Comparison of ENCODE assay signal across 16 cellular contexts in the genomic region with DNA sequence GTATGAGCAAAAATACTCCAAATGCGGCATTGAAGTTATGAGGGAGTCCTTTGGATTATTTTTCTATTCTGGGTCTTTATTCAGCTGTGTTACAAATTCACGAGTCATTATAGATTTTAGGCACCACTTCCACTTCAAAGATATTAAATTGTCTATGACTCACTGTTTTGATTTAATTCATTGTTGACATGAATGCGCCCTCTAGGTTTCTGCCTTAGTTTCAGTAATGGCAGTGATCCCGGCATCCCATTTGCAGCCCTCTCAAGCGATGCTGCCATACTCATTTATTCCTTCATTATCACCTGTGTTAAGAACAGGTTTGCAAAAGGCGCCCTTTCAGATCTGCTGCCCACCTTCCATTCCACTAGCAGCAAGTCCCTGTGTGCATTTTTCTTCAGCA. TPM values are rescaled to one million over a fixed set of nuclear protein-coding genes. Genes with fewer than 3 reads are reported as not detected.
"Had no signal": no experiment of that assay in that cellular context is flagged by ENCODE, and none has a peak within 500 bp of the region (broad histone marks: within the 10 kb centered on the region; RNA-seq: fewer than 3 reads in every experiment).

No MANE protein-coding gene starts in this region.

- H3K4me3 Mint-ChIP-seq: activated CD8-positive, alpha-beta T cell treated with anti-CD3 and anti-CD28 coated beads, Interleukin-2, amount 10 ng/mL, durations not matched to agents 7 days and 5 days; memory B cell; natural killer cell; stimulated activated naive CD8-positive, alpha-beta T cell treated with anti-CD3 and anti-CD28 coated beads, Interleukin-15, amount 100 ng/mL, for 72 hours; WTC11 had no signal

- H3K4me1 ChIP-seq: esophagus squamous epithelium, heart left ventricle, testis had no signal

- DNase-seq: activated CD4-positive, alpha-beta T cell treated with anti-CD3 and anti-CD28 coated beads for 48 hours; activated CD8-positive, alpha-beta memory T cell treated with anti-CD3 and anti-CD28 coated beads, Interleukin-2, amount 50 U/mL, for 48 hours; activated CD8-positive, alpha-beta T cell treated with anti-CD3 and anti-CD28 coated beads, Interleukin-2, amount 10 ng/mL, durations not matched to agents 7 days and 5 days; aorta; esophagus squamous epithelium; heart left ventricle; natural killer cell; stimulated activated CD4-positive, alpha-beta T cell treated with anti-CD3 and anti-CD28 coated beads, Interleukin-15, amount 100 ng/mL, for 24 hours; stimulated activated CD4-positive, alpha-beta T cell treated with anti-CD3 and anti-CD28 coated beads, Interleukin-4, amount 100 ng/mL, for 4 hours; stimulated activated naive CD8-positive, alpha-beta T cell treated with anti-CD3 and anti-CD28 coated beads, Interleukin-15, amount 100 ng/mL, for 72 hours; testis had no signal

- H3K36me3 ChIP-seq: esophagus squamous epithelium, heart left ventricle had no signal

- H3K4me1 Mint-ChIP-seq: memory B cell; natural killer cell; stimulated activated naive CD8-positive, alpha-beta T cell treated with anti-CD3 and anti-CD28 coated beads, Interleukin-15, amount 100 ng/mL, for 72 hours; WTC11 had no signal

- H3K27ac ChIP-seq: esophagus squamous epithelium, heart left ventricle, testis had no signal

- ATAC-seq: activated CD8-positive, alpha-beta T cell treated with anti-CD3 and anti-CD28 coated beads, Interleukin-2, amount 10 ng/mL, durations not matched to agents 7 days and 5 days; heart left ventricle; left lobe of liver; natural killer cell; stimulated activated naive CD8-positive, alpha-beta T cell treated with anti-CD3 and anti-CD28 coated beads, Interleukin-15, amount 100 ng/mL, for 72 hours; WTC11 had no signal

- H3K9me3 Mint-ChIP-seq: memory B cell; natural killer cell; stimulated activated naive CD8-positive, alpha-beta T cell treated with anti-CD3 and anti-CD28 coated beads, Interleukin-15, amount 100 ng/mL, for 72 hours; WTC11 had no signal

- H3K9me3 ChIP-seq: esophagus squamous epithelium, heart left ventricle, testis had no signal

- H3K4me3 ChIP-seq: esophagus squamous epithelium, heart left ventricle, testis had no signal

- H3K36me3 Mint-ChIP-seq: memory B cell, natural killer cell, WTC11 had no signal

- H3K27me3 ChIP-seq: testis had no signal

- H3K27ac Mint-ChIP-seq: activated CD8-positive, alpha-beta T cell treated with anti-CD3 and anti-CD28 coated beads, Interleukin-2, amount 10 ng/mL, durations not matched to agents 7 days and 5 days; memory B cell; natural killer cell; stimulated activated naive CD8-positive, alpha-beta T cell treated with anti-CD3 and anti-CD28 coated beads, Interleukin-15, amount 100 ng/mL, for 72 hours; WTC11 had no signal

RNA-seq across cellular contexts. Expression of a gene that starts 14.0 kb away (rescaled TPM):
- total RNA-seq: activated CD8-positive, alpha-beta T cell treated with anti-CD3 and anti-CD28 coated beads, Interleukin-2, amount 10 ng/mL, durations not matched to agents 7 days and 5 days; frontal cortex; left lobe of liver; natural killer cell; skeletal muscle tissue had no signal
- polyA plus RNA-seq: heart left ventricle had no signal
